ENCODE assay signal across 10 cellular contexts in the genomic region with DNA sequence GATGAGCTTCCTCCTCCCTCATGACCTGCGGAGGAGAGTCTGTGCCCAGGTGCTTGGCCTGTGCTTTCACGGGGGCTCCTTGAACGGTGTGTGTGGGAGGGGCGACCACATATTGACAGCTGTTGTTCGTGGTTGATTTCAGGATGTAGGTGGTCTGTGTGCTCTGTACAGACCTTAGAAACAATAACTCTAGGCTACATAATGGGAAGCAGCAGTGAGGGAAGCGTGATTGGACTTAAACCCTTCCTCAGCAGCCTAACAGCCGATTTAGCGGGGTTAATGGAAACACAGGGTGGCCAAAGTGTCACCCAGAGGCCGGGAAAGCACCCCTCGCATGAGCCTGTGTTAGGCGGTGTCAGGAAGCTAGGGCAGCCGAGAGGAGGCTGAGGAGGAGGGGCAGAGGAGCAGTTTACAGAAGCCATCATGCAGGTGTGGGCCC. TPM values are rescaled to one million over a fixed set of nuclear protein-coding genes. Genes with fewer than 3 reads are reported as not detected.
A peak's percentile ranks its signal among the peaks of the same experiment; 100 is the strongest.
DNase-seq lines count a peak whose midpoint lies in the region; ATAC-seq and TF ChIP-seq lines count a peak whose summit lies in the region.
"Had no signal": no experiment of that assay in that cellular context is flagged by ENCODE, and none has a peak within 500 bp of the region (broad histone marks: within the 10 kb centered on the region; RNA-seq: fewer than 3 reads in every experiment).

No MANE protein-coding gene starts in this region.

- peak overlapping the region; percentile 18 for H3K4me3 Mint-ChIP-seq in activated CD8-positive, alpha-beta T cell treated with anti-CD3 and anti-CD28 coated beads for 36 hours
- peak overlapping the region; percentile 67 for H3K4me3 Mint-ChIP-seq in natural killer cell

- TF ChIP-seq CTCF in activated CD8-positive, alpha-beta T cell treated with anti-CD3 and anti-CD28 coated beads for 36 hours (IDR thresholded peaks at IDR 0.05), result no peak
- no peak for TF ChIP-seq CTCF in natural killer cell (IDR thresholded peaks at IDR 0.05)
- no peak for TF ChIP-seq CTCF in spleen (IDR thresholded peaks at IDR 0.05 in 8 of 11, conservative IDR thresholded peaks at IDR 0.05 in 3 of 11)

- 17 to 36% (median 25%) methylated on average over 12 of the region's 12 CpGs for whole genome bisulfite sequencing in spleen, 5 donors

- H3K27ac Mint-ChIP-seq in activated CD8-positive, alpha-beta T cell treated with anti-CD3 and anti-CD28 coated beads for 36 hours, result peak overlapping the region; percentile 54
- H3K27ac Mint-ChIP-seq in natural killer cell, result peak overlapping the region; percentile 66 to 89

- no peak overlapping the region for H3K4me3 ChIP-seq in spleen

- H3K27ac ChIP-seq in spleen, result no peak overlapping the region

- ATAC-seq in GM18907 (IDR thresholded peaks at IDR 0.05; ENCODE audit: unreplicated experiment), result peak; percentile 74
- peak; percentile 70 for ATAC-seq in HG02852 (IDR thresholded peaks at IDR 0.05; ENCODE audit: unreplicated experiment)
- peak; percentile 94 for ATAC-seq in activated CD8-positive, alpha-beta T cell treated with anti-CD3 and anti-CD28 coated beads for 36 hours
- peak; percentile 85 to 96 (median 95) for ATAC-seq in natural killer cell
- ATAC-seq in HG02571 (IDR thresholded peaks at IDR 0.05; ENCODE audit: unreplicated experiment), result no peak

- peaks cover 7% of the 10 kb centered on the region for H3K36me3 Mint-ChIP-seq in activated CD8-positive, alpha-beta T cell treated with anti-CD3 and anti-CD28 coated beads for 36 hours (ENCODE audit: low read depth)
- no peaks in the 10 kb centered on the region for H3K36me3 Mint-ChIP-seq in natural killer cell

- CTCF ChIA-PET in activated CD8-positive, alpha-beta T cell treated with anti-CD3 and anti-CD28 coated beads for 36 hours (lab: Charles Lee), result interaction anchor here (1.3 to 1.4 kb wide), 2 partner anchors 320 to 330 kb away, joined by 3 read pairs; no protein-coding TSS in a partner anchor

- peaks cover 0 to 14% (median 6%) of the 10 kb centered on the region in 6 donors for H3K4me1 ChIP-seq in spleen

- H3K4me1 Mint-ChIP-seq in activated CD8-positive, alpha-beta T cell treated with anti-CD3 and anti-CD28 coated beads for 36 hours (ENCODE audit: low read depth), result peaks cover 27% of the 10 kb centered on the region
- H3K4me1 Mint-ChIP-seq in natural killer cell, result peaks cover 21 to 29% of the 10 kb centered on the region in 2 donors

- no peak for TF ChIP-seq POLR2A in spleen (IDR thresholded peaks at IDR 0.05)

- H3K9me3 Mint-ChIP-seq in activated CD8-positive, alpha-beta T cell treated with anti-CD3 and anti-CD28 coated beads for 36 hours, result no peaks in the 10 kb centered on the region
- no peaks in the 10 kb centered on the region for H3K9me3 Mint-ChIP-seq in natural killer cell

- no peaks in the 10 kb centered on the region for H3K27me3 Mint-ChIP-seq in activated CD8-positive, alpha-beta T cell treated with anti-CD3 and anti-CD28 coated beads for 36 hours
- no peaks in the 10 kb centered on the region for H3K27me3 Mint-ChIP-seq in natural killer cell (ENCODE audit: low read depth in 2 of 2)

- intact Hi-C loops in activated CD8-positive, alpha-beta T cell treated with anti-CD3 and anti-CD28 coated beads for 36 hours (cut with micrococcal nuclease), result no loop called here
- intact Hi-C loops in natural killer cell (cut with micrococcal nuclease) (no loop called here), spleen (cut with DNase I; ENCODE audit: low total_unique reads) (no loop called here), posterior vena cava (cut with DNase I) (no loop called here)

- H3K27me3 ChIP-seq in spleen (replicated peaks in 1 of 7), result no peaks in the 10 kb centered on the region

- H3K36me3 ChIP-seq in spleen, result peaks cover 0 to 47% (median 2%) of the 10 kb centered on the region in 6 donors

- DNase-seq in activated CD8-positive, alpha-beta T cell treated with anti-CD3 and anti-CD28 coated beads for 36 hours, result peak; percentile 74
- DNase-seq in natural killer cell, result peak; percentile 42
- DNase-seq in spleen, result no peak
- DNase-seq in posterior vena cava (ENCODE audit: low spot score), result no peak
- DNase-seq in stimulated activated naive CD4-positive, alpha-beta T cell treated with Interleukin-2 at 50 U/mL for 16 hours (lab: John Stamatoyannopoulos, UW), result no peak
- DNase-seq: GF-D8, NCI-H69 had no signal

- POLR2A ChIA-PET in activated CD8-positive, alpha-beta T cell treated with anti-CD3 and anti-CD28 coated beads for 36 hours (lab: Charles Lee), result interaction anchor here (0.9 to 1.4 kb wide), 3 partner anchors 82 to 316 kb away, joined by 3 to 5 read pairs (median 4); partner anchors contain the start of gene B3GALNT2

- H3K9me3 ChIP-seq in spleen, result no peaks in the 10 kb centered on the region

RNA-seq across cellular contexts. Expression of gene TBCE, which starts 56.0 kb away (rescaled TPM):
- 10 to 100 TPM; 21.8 to 24.0 TPM for total RNA-seq in activated CD8-positive, alpha-beta T cell treated with anti-CD3 and anti-CD28 coated beads for 36 hours
- 10 to 100 TPM; 24.1 to 25.2 (median 25.0) TPM for total RNA-seq in natural killer cell
- total RNA-seq in spleen, result 10 to 100 TPM; 14.1 to 30.0 (median 18.6) TPM
- 10 to 100 TPM; 13.6 to 18.6 (median 16.6) TPM for polyA plus RNA-seq in spleen
- total RNA-seq in posterior vena cava, result 10 to 100 TPM; 22.2 to 25.2 TPM

Comparison
In these comparisons a context has a peak if more than half of its experiments do, and no peak if none do; other contexts are left out.
1. DNase-seq: peak in activated CD8-positive, alpha-beta T cell treated with anti-CD3 and anti-CD28 coated beads for 36 hours (single experiment) and natural killer cell (single experiment); none in spleen (single experiment), posterior vena cava (single experiment) and stimulated activated naive CD4-positive, alpha-beta T cell treated with Interleukin-2 at 50 U/mL for 16 hours (single experiment).